Comparison of ENCODE assay signal across 1 cellular context in the genomic region with DNA sequence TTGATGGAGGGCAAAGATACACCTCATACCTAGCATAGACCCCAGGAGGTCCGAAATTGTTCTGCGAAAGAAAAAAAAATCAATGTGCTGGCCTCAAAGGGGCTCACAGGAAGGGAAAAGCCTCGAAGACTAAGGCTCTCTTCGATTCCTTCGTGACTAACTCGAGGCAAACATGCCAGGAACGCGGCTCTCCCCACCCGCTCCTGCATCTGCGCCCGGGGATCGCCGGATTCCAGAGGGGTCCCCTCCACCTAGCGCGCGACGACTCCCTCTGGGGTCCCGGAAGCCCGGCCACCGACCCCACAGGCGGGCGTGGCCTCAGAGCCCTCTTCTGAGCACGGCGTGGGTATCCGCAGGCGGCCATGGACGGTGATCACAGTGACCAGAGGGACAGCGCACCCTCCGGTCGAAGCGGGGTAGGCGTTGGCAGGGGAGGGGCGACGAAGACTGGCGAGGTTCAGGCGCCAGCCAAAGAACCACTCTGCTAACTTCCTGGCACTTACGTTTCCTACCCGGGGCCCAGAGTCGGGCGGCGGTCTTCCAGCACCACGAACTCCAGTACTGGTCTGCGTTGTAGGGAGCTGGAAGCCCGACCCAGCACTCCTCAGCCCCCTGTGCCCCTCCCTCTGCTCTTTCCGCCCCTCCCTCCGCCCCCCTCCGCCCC.
A peak's percentile ranks its signal among the peaks of the same experiment; 100 is the strongest.
TF ChIP-seq lines count a peak whose summit lies in the region.

No MANE protein-coding gene starts in this region.

TF ChIP-seq in IMR-90, 13 proteins besides CTCF, POLR2A, EP300 and RAD21:
- TF ChIP-seq MAZ (IDR thresholded peaks at IDR 0.05; ENCODE audit: borderline replicate concordance, low read depth, low read length) (peak; percentile 86; the same call in 1 of the 2 replicates), NFE2L2 (IDR thresholded peaks at IDR 0.05; ENCODE audit: low read depth, low read length) (no peak), MXI1 (IDR thresholded peaks at IDR 0.05; ENCODE audit: borderline replicate concordance, low read depth, low read length) (peak; percentile 16; the same call in 1 of the 2 replicates)
